In genomic region chr7:128906001-128906765, GRCh38 we compare ENCODE assay signal across 15 cellular contexts. TPM values are rescaled to one million over a fixed set of nuclear protein-coding genes. Genes with fewer than 3 reads are reported as not detected.
"Had no signal": no experiment of that assay in that cellular context is flagged by ENCODE, and none has a peak within 500 bp of the region (broad histone marks: within the 10 kb centered on the region; RNA-seq: fewer than 3 reads in every experiment).

No MANE protein-coding gene starts in this region.

- H3K36me3 Mint-ChIP-seq: WTC11 had no signal

- H3K4me3 Mint-ChIP-seq: activated CD4-positive, alpha-beta T cell treated with anti-CD3 and anti-CD28 coated beads, Interleukin-2, amount 10 ng/mL, durations not matched to agents 24 days and 14 days; activated T-helper 17 cell treated with anti-CD3 and anti-CD28 coated beads, Interleukin-2, amount 50 U/mL, for 72 hours; dendritic cell treated with granulocyte-macrophage colony-stimulating factor and Interleukin-4, amounts not matched to agents 40 ng/mL and 50 ng/mL, for 4 days; WTC11 had no signal

- H3K4me3 ChIP-seq: lung, pancreas, upper lobe of left lung had no signal

- H3K4me1 ChIP-seq: pancreas had no signal

- H3K27ac Mint-ChIP-seq: activated CD4-positive, alpha-beta T cell treated with anti-CD3 and anti-CD28 coated beads, Interleukin-2, amount 10 ng/mL, durations not matched to agents 24 days and 14 days; activated T-helper 17 cell treated with anti-CD3 and anti-CD28 coated beads, Interleukin-2, amount 50 U/mL, for 72 hours; dendritic cell treated with granulocyte-macrophage colony-stimulating factor and Interleukin-4, amounts not matched to agents 40 ng/mL and 50 ng/mL, for 4 days; WTC11 had no signal

- H3K27me3 ChIP-seq: pancreas had no signal

- H3K36me3 ChIP-seq: pancreas, upper lobe of left lung had no signal

- H3K9me3 ChIP-seq: pancreas, upper lobe of left lung had no signal

- ATAC-seq: activated T-helper 17 cell treated with anti-CD3 and anti-CD28 coated beads, Interleukin-2, amount 50 U/mL, for 72 hours; pancreas; stimulated activated naive CD8-positive, alpha-beta T cell treated with anti-CD3 and anti-CD28 coated beads, Interleukin-15, Interleukin-2, amounts not matched to agents 100 U/mL and 50 U/mL, for 24 hours; WTC11 had no signal

- H3K27ac ChIP-seq: pancreas, upper lobe of left lung had no signal

- H3K4me1 Mint-ChIP-seq: activated CD4-positive, alpha-beta T cell treated with anti-CD3 and anti-CD28 coated beads, Interleukin-2, amount 10 ng/mL, durations not matched to agents 24 days and 14 days had no signal

- DNase-seq: activated CD4-positive, alpha-beta T cell treated with anti-CD3 and anti-CD28 coated beads, Interleukin-2, amount 10 ng/mL, durations not matched to agents 24 days and 14 days; activated naive CD4-positive, alpha-beta T cell treated with anti-CD3 and anti-CD28 coated beads, Interleukin-2, amount 50 U/mL, for 16 hours; effector memory CD4-positive, alpha-beta T cell; foreskin fibroblast; stimulated activated CD4-positive, alpha-beta T cell treated with anti-CD3 and anti-CD28 coated beads, Interleukin-2, amount 100 ng/mL, for 48 hours; stimulated activated naive CD8-positive, alpha-beta T cell treated with anti-CD3 and anti-CD28 coated beads, Interleukin-15, Interleukin-2, amounts not matched to agents 100 U/mL and 50 U/mL, for 24 hours; T-helper 2 cell; upper lobe of left lung had no signal

- FAIRE-seq: astrocyte, pancreas had no signal

- H3K9me3 Mint-ChIP-seq: activated CD4-positive, alpha-beta T cell treated with anti-CD3 and anti-CD28 coated beads, Interleukin-2, amount 10 ng/mL, durations not matched to agents 24 days and 14 days; activated T-helper 17 cell treated with anti-CD3 and anti-CD28 coated beads, Interleukin-2, amount 50 U/mL, for 72 hours; dendritic cell treated with granulocyte-macrophage colony-stimulating factor and Interleukin-4, amounts not matched to agents 40 ng/mL and 50 ng/mL, for 4 days; neural crest cell; WTC11 had no signal

RNA-seq across cellular contexts. Expression of gene IRF5, which starts 31.5 kb away (rescaled TPM):
- total RNA-seq: neural crest cell had no signal
